Comparison of ENCODE assay signal across 13 cellular contexts in genomic region chr10:129501652-129502436, GRCh38. TPM values are rescaled to one million over a fixed set of nuclear protein-coding genes. Genes with fewer than 3 reads are reported as not detected.
A peak's percentile ranks its signal among the peaks of the same experiment; 100 is the strongest.
DNase-seq lines count a peak whose midpoint lies in the region; ATAC-seq and TF ChIP-seq lines count a peak whose summit lies in the region.
"Had no signal": no experiment of that assay in that cellular context is flagged by ENCODE, and none has a peak within 500 bp of the region (broad histone marks: within the 10 kb centered on the region; RNA-seq: fewer than 3 reads in every experiment).

No MANE protein-coding gene starts in this region.

- H3K9me3 Mint-ChIP-seq in activated CD8-positive, alpha-beta T cell treated with anti-CD3 and anti-CD28 coated beads, Interleukin-2, amount 10 ng/mL, durations not matched to agents 7 days and 5 days (ENCODE audit: insufficient read depth) = peaks cover 22% of the 10 kb centered on the region
- peaks cover 17% of the 10 kb centered on the region for H3K9me3 Mint-ChIP-seq in CD4-positive, alpha-beta T cell

- CTCF ChIA-PET in GM10248 (lab: Yijun Ruan, JAX) = no interaction called here
- CTCF ChIA-PET in activated CD8-positive, alpha-beta T cell treated with anti-CD3 and anti-CD28 coated beads, Interleukin-2, amount 10 ng/mL, durations not matched to agents 7 days and 5 days (lab: Charles Lee) = no interaction called here
- CTCF ChIA-PET in CD4-positive, alpha-beta T cell (lab: Charles Lee) = interaction anchor here (1.2 kb wide), 1 partner anchor 10 kb away, joined by 3 read pairs; no protein-coding TSS in a partner anchor

- H3K4me3 ChIP-seq in WERI-Rb-1 (ENCODE audit: low read depth, low read length) = no peak overlapping the region

- H3K27ac ChIP-seq in VCaP (peak overlapping the region; percentile 38), WERI-Rb-1 (no peak overlapping the region)
- no peak overlapping the region for H3K27ac ChIP-seq in CD4-positive, alpha-beta T cell (ENCODE audit: low read depth, low read length)

- peaks cover 9% of the 10 kb centered on the region for H3K9me3 ChIP-seq in WERI-Rb-1 (ENCODE audit: severe bottlenecking)
- H3K9me3 ChIP-seq in CD4-positive, alpha-beta T cell (ENCODE audit: control insufficient read depth, low read length) = no peaks in the 10 kb centered on the region

- no peaks in the 10 kb centered on the region for H3K36me3 ChIP-seq in WERI-Rb-1

- H3K27ac Mint-ChIP-seq in activated CD8-positive, alpha-beta T cell treated with anti-CD3 and anti-CD28 coated beads, Interleukin-2, amount 10 ng/mL, durations not matched to agents 7 days and 5 days = no peak overlapping the region
- no peak overlapping the region for H3K27ac Mint-ChIP-seq in CD4-positive, alpha-beta T cell
- H3K27ac Mint-ChIP-seq: activated T-cell treated with anti-CD3 and anti-CD28 coated beads, Interleukin-2, amount 50 U/mL, for 24 hours had no signal

- no peaks in the 10 kb centered on the region for H3K27me3 Mint-ChIP-seq in activated CD8-positive, alpha-beta T cell treated with anti-CD3 and anti-CD28 coated beads, Interleukin-2, amount 10 ng/mL, durations not matched to agents 7 days and 5 days (ENCODE audit: low read depth)
- no peaks in the 10 kb centered on the region for H3K27me3 Mint-ChIP-seq in CD4-positive, alpha-beta T cell
- H3K27me3 Mint-ChIP-seq: activated T-cell treated with anti-CD3 and anti-CD28 coated beads, Interleukin-2, amount 50 U/mL, for 24 hours had no signal

- H3K4me3 Mint-ChIP-seq in activated CD8-positive, alpha-beta T cell treated with anti-CD3 and anti-CD28 coated beads, Interleukin-2, amount 10 ng/mL, durations not matched to agents 7 days and 5 days = no peak overlapping the region
- no peak overlapping the region for H3K4me3 Mint-ChIP-seq in CD4-positive, alpha-beta T cell
- H3K4me3 Mint-ChIP-seq: activated T-cell treated with anti-CD3 and anti-CD28 coated beads, Interleukin-2, amount 50 U/mL, for 24 hours had no signal

- peak; percentile 98 for ATAC-seq in HG03060 (IDR thresholded peaks at IDR 0.05; ENCODE audit: low read depth, unreplicated experiment)
- no peak for ATAC-seq in activated CD8-positive, alpha-beta T cell treated with anti-CD3 and anti-CD28 coated beads, Interleukin-2, amount 10 ng/mL, durations not matched to agents 7 days and 5 days
- ATAC-seq in CD4-positive, alpha-beta T cell (ENCODE audit: poor library complexity) = no peak

- no peaks in the 10 kb centered on the region for H3K27me3 ChIP-seq in WERI-Rb-1 (ENCODE audit: insufficient read depth, low read depth, severe bottlenecking)
- H3K27me3 ChIP-seq in CD4-positive, alpha-beta T cell (ENCODE audit: control insufficient read depth, insufficient read depth, low read length) = no peaks in the 10 kb centered on the region

- intact Hi-C loops in CD4-positive, alpha-beta T cell (cut with DNase I, micrococcal nuclease) = no loop called here

- POLR2A ChIA-PET in GM10248 (lab: Yijun Ruan, JAX) = no interaction called here
- POLR2A ChIA-PET in activated CD8-positive, alpha-beta T cell treated with anti-CD3 and anti-CD28 coated beads, Interleukin-2, amount 10 ng/mL, durations not matched to agents 7 days and 5 days (lab: Charles Lee) = no interaction called here
- POLR2A ChIA-PET in CD4-positive, alpha-beta T cell (lab: Charles Lee) = no interaction called here

- peaks cover 19% of the 10 kb centered on the region for H3K36me3 Mint-ChIP-seq in activated CD8-positive, alpha-beta T cell treated with anti-CD3 and anti-CD28 coated beads, Interleukin-2, amount 10 ng/mL, durations not matched to agents 7 days and 5 days (ENCODE audit: low read depth)
- peaks cover 95% of the 10 kb centered on the region for H3K36me3 Mint-ChIP-seq in CD4-positive, alpha-beta T cell (ENCODE audit: low read depth)

- DNase-seq in GM10248 (ENCODE audit: extremely low spot score) (peak; percentile 56), GM20000 (ENCODE audit: low spot score) (peak; percentile 55), CD1c-positive myeloid dendritic cell (ENCODE audit: extremely low spot score) (no peak), WERI-Rb-1 (no peak)
- no peak for DNase-seq in activated CD8-positive, alpha-beta T cell treated with anti-CD3 and anti-CD28 coated beads, Interleukin-2, amount 10 ng/mL, durations not matched to agents 7 days and 5 days
- no peak for DNase-seq in CD4-positive, alpha-beta T cell
- DNase-seq: activated T-cell treated with anti-CD3 and anti-CD28 coated beads, Interleukin-2, amount 50 U/mL, for 24 hours; hypothalamus; NCI-H510A treated with DMSO at 0.1 percent for 48 hours; stimulated activated CD4-positive, alpha-beta T cell treated with anti-CD3 and anti-CD28 coated beads, Interleukin-4, amount 100 ng/mL, for 1 hour; T-helper 2 cell had no signal

- TF ChIP-seq CTCF in GM10248 (IDR thresholded peaks at IDR 0.05; ENCODE audit: control extremely low read depth, extremely low read depth, low read depth, missing control alignments) (no peak), GM20000 (IDR thresholded peaks at IDR 0.05; ENCODE audit: extremely low read depth, missing control alignments) (no peak), VCaP (conservative IDR thresholded peaks at IDR 0.05) (no peak), WERI-Rb-1 (IDR thresholded peaks at IDR 0.05; ENCODE audit: low read depth, low read length) (no peak)
- no peak for TF ChIP-seq CTCF in CD4-positive, alpha-beta T cell (IDR thresholded peaks at IDR 0.05)

- no peaks in the 10 kb centered on the region for H3K4me1 Mint-ChIP-seq in activated CD8-positive, alpha-beta T cell treated with anti-CD3 and anti-CD28 coated beads, Interleukin-2, amount 10 ng/mL, durations not matched to agents 7 days and 5 days (ENCODE audit: low read depth)
- H3K4me1 Mint-ChIP-seq in CD4-positive, alpha-beta T cell (ENCODE audit: low read depth) = peaks cover 14% of the 10 kb centered on the region

RNA-seq across cellular contexts. Expression of gene MGMT, which starts 34.8 kb away (rescaled TPM):
- total RNA-seq in activated CD8-positive, alpha-beta T cell treated with anti-CD3 and anti-CD28 coated beads, Interleukin-2, amount 10 ng/mL, durations not matched to agents 7 days and 5 days = 10 to 100 TPM; 16.7 to 17.3 TPM
- total RNA-seq in CD4-positive, alpha-beta T cell = 1 to 10 TPM; 9.0 to 9.6 TPM

Comparison
In these comparisons a context has a peak if more than half of its experiments do, and no peak if none do; other contexts are left out.
1. DNase-seq: peak in GM10248 (single experiment) and GM20000 (single experiment); none in CD1c-positive myeloid dendritic cell (single experiment), activated CD8-positive, alpha-beta T cell treated with anti-CD3 and anti-CD28 coated beads, Interleukin-2, amount 10 ng/mL, durations not matched to agents 7 days and 5 days (single experiment), WERI-Rb-1 (single experiment) and CD4-positive, alpha-beta T cell (0 of 10).